In the genomic region with DNA sequence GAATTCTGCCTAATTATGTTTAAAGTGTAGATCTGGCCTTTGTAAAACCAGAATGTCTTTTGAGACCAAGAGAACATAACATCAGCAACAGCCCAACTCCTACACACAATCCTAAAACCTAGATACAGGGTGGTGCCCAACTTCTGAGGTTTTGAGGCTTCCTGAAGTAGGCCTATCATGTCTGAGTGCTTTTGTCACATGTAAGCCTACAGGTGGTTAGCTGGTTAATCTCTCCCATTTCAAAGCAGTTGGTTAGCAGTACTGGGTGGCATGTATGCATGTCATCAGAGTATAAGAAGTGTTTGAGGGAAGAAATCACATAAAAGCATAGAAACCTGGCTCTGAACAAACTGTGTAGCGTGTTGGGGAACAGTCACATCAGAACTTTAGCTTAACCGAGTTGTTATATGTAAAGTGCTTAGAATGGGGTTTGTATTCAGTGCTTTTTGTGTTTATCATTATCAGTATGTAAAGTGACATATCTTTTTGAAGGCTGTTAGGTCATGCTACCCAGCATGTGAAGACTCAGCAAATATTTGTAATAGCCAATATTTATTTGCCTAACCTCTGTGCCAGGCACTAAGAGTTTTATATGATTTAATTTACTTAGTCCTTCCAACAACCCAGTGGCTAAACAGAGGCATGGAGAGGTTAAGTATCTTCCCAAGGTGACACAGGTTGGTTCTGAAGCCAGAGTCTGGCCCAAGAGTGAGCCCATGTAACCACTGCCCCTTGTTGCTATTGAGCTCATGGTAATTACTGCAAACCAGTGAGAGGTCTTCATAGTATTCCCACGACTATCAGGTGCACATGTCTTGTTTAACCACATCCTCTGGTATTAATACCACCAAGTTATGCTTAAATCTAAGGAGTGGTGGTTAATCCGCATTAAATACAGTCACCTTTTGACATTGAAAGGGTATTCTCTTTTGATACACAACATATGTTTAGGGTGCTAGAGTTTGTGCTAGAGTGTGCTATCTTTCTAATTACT, we compare ENCODE assay signal across 7 cellular contexts. TPM values are rescaled to one million over a fixed set of nuclear protein-coding genes. Genes with fewer than 3 reads are reported as not detected.
DNase-seq lines count a peak whose midpoint lies in the region; ATAC-seq and TF ChIP-seq lines count a peak whose summit lies in the region.

No MANE protein-coding gene starts in this region.

- TF ChIP-seq CTCF in suprapubic skin (IDR thresholded peaks at IDR 0.05): no peak

- intact Hi-C loops in right cardiac atrium (cut with DNase I): loop anchor here in 3 of 4 donors (5.0 to 10.0 kb wide), 3 partner anchors 54 to 64 kb away; no protein-coding TSS in a partner anchor

- H3K9me3 Mint-ChIP-seq in activated CD4-positive, alpha-beta T cell treated with anti-CD3 and anti-CD28 coated beads, Interleukin-2, amount 10 ng/mL, durations not matched to agents 7 days and 5 days: no peaks in the 10 kb centered on the region

- CTCF ChIA-PET in activated CD4-positive, alpha-beta T cell treated with anti-CD3 and anti-CD28 coated beads, Interleukin-2, amount 10 ng/mL, durations not matched to agents 7 days and 5 days (lab: Charles Lee): interaction anchor here (0.6 to 1.1 kb wide), 4 partner anchors 49 to 198 kb away, joined by 3 to 4 read pairs (median 3); no protein-coding TSS in a partner anchor

- ATAC-seq in GM18907 (IDR thresholded peaks at IDR 0.05; ENCODE audit: unreplicated experiment) (peak; percentile 37), HG03354 (IDR thresholded peaks at IDR 0.05; ENCODE audit: poor library complexity, severe bottlenecking, unreplicated experiment) (peak; percentile 22), right cardiac atrium (no peak)

- H3K27me3 Mint-ChIP-seq in activated CD4-positive, alpha-beta T cell treated with anti-CD3 and anti-CD28 coated beads, Interleukin-2, amount 10 ng/mL, durations not matched to agents 7 days and 5 days: no peaks in the 10 kb centered on the region

- peaks cover 6% of the 10 kb centered on the region for H3K4me1 ChIP-seq in right cardiac atrium (ENCODE audit: control insufficient read depth, insufficient read depth, low read length)
- H3K4me1 ChIP-seq in suprapubic skin: peaks cover 70% of the 10 kb centered on the region

- H3K27ac ChIP-seq in right cardiac atrium (ENCODE audit: low read length): peak overlapping the region; percentile 50
- no peak overlapping the region for H3K27ac ChIP-seq in suprapubic skin

- DNase-seq in activated CD4-positive, alpha-beta T cell treated with anti-CD3 and anti-CD28 coated beads, Interleukin-2, amount 10 ng/mL, durations not matched to agents 7 days and 5 days: peak; percentile 80
- DNase-seq in right cardiac atrium (no peak), suprapubic skin (ENCODE audit: low spot score in 2 of 2) (no peak), nucleus accumbens (lab: John Stamatoyannopoulos, UW) (no peak), NCI-H446 (lab: John Stamatoyannopoulos, UW) (no peak)

- TF ChIP-seq POLR2A in suprapubic skin (IDR thresholded peaks at IDR 0.05): no peak

- TF ChIP-seq EP300 in suprapubic skin (IDR thresholded peaks at IDR 0.05): no peak

- 36% methylated on average over 4 of the region's 4 CpGs for WGBS in right cardiac atrium
- 66% methylated on average over 4 of the region's 4 CpGs for WGBS in suprapubic skin

- no peaks in the 10 kb centered on the region for H3K36me3 ChIP-seq in suprapubic skin

- POLR2A ChIA-PET in activated CD4-positive, alpha-beta T cell treated with anti-CD3 and anti-CD28 coated beads, Interleukin-2, amount 10 ng/mL, durations not matched to agents 7 days and 5 days (lab: Charles Lee): interaction anchor here (0.7 kb wide), 1 partner anchor 57 kb away, joined by 5 read pairs; no protein-coding TSS in a partner anchor

- H3K27me3 ChIP-seq in right cardiac atrium (ENCODE audit: control insufficient read depth, insufficient read depth) (no peaks in the 10 kb centered on the region), suprapubic skin (no peaks in the 10 kb centered on the region)

- peaks cover 52% of the 10 kb centered on the region for H3K4me1 Mint-ChIP-seq in activated CD4-positive, alpha-beta T cell treated with anti-CD3 and anti-CD28 coated beads, Interleukin-2, amount 10 ng/mL, durations not matched to agents 7 days and 5 days

- peak overlapping the region; percentile 93 for H3K27ac Mint-ChIP-seq in activated CD4-positive, alpha-beta T cell treated with anti-CD3 and anti-CD28 coated beads, Interleukin-2, amount 10 ng/mL, durations not matched to agents 7 days and 5 days

- H3K4me3 Mint-ChIP-seq in activated CD4-positive, alpha-beta T cell treated with anti-CD3 and anti-CD28 coated beads, Interleukin-2, amount 10 ng/mL, durations not matched to agents 7 days and 5 days: no peak overlapping the region

- H3K9me3 ChIP-seq in right cardiac atrium (ENCODE audit: control insufficient read depth, low read length) (no peaks in the 10 kb centered on the region), suprapubic skin (no peaks in the 10 kb centered on the region)

- H3K36me3 Mint-ChIP-seq in activated CD4-positive, alpha-beta T cell treated with anti-CD3 and anti-CD28 coated beads, Interleukin-2, amount 10 ng/mL, durations not matched to agents 7 days and 5 days (ENCODE audit: low read depth): peaks cover 26% of the 10 kb centered on the region

- H3K4me3 ChIP-seq in right cardiac atrium (ENCODE audit: low read length): peak overlapping the region; percentile 98
- H3K4me3 ChIP-seq in suprapubic skin: peak overlapping the region; percentile 67

RNA-seq across cellular contexts. Expression of gene ADD3, which starts 2.6 kb away (rescaled TPM):
- total RNA-seq in activated CD4-positive, alpha-beta T cell treated with anti-CD3 and anti-CD28 coated beads, Interleukin-2, amount 10 ng/mL, durations not matched to agents 7 days and 5 days: 100 to 1,000 TPM; 360 to 444 TPM
- 100 to 1,000 TPM; 113 to 146 (median 124) TPM for total RNA-seq in right cardiac atrium
- polyA plus RNA-seq in right cardiac atrium: 47.4 TPM
- 100 to 1,000 TPM in 3 of 4 donors, 10 to 100 TPM in 1; 72.6 to 335 (median 279) TPM for total RNA-seq in suprapubic skin

Comparison
In these comparisons a context has a peak if more than half of its experiments do, and no peak if none do; other contexts are left out.
1. ATAC-seq: peak in GM18907 (single experiment) and HG03354 (single experiment); none in right cardiac atrium (0 of 2).